33 cellular contexts compared by ENCODE assay signal in genomic region chr14:38233218-38233617, GRCh38. TPM values are rescaled to one million over a fixed set of nuclear protein-coding genes. Genes with fewer than 3 reads are reported as not detected.
"Had no signal": no experiment of that assay in that cellular context is flagged by ENCODE, and none has a peak within 500 bp of the region (broad histone marks: within the 10 kb centered on the region; RNA-seq: fewer than 3 reads in every experiment).

No MANE protein-coding gene starts in this region.

- H3K9me3 ChIP-seq: adrenal gland, body of pancreas, esophagus muscularis mucosa, gastrocnemius medialis, heart left ventricle had no signal

- H3K36me3 ChIP-seq: adrenal gland, esophagus muscularis mucosa, gastrocnemius medialis, heart left ventricle, WERI-Rb-1 had no signal

- H3K4me3 ChIP-seq: adrenal gland, body of pancreas, esophagus muscularis mucosa, gastrocnemius medialis, heart left ventricle had no signal

- H3K27me3 ChIP-seq: adrenal gland, body of pancreas, esophagus muscularis mucosa, foreskin keratinocyte, gastrocnemius medialis, heart left ventricle had no signal

- DNase-seq: activated B cell treated with CpG ODN at 0.5 μM for 24 hours; activated CD4-positive, alpha-beta T cell treated with anti-CD3 and anti-CD28 coated beads for 48 hours; activated CD4-positive, alpha-beta T cell treated with anti-CD3 and anti-CD28 coated beads, Interleukin-2, amount 50 U/mL, for 1 hour; activated CD4-positive, alpha-beta T cell treated with anti-CD3 and anti-CD28 coated beads, Interleukin-2, amount 50 U/mL, for 48 hours; activated CD8-positive, alpha-beta memory T cell treated with anti-CD3 and anti-CD28 coated beads for 24 hours; activated CD8-positive, alpha-beta T cell treated with anti-CD3 and anti-CD28 coated beads for 36 hours; activated effector memory CD4-positive, alpha-beta T cell treated with Interleukin-2 at 50 U/mL for 16 hours; activated gamma-delta T cell treated with Interleukin-2 at 50 U/mL for 16 hours; activated naive CD4-positive, alpha-beta T cell treated with anti-CD3 and anti-CD28 coated beads, Interleukin-2, amount 50 U/mL, for 16 hours; activated naive CD4-positive, alpha-beta T cell treated with Interleukin-2 at 50 U/mL for 16 hours; activated naive CD8-positive, alpha-beta T cell treated with anti-CD3 and anti-CD28 coated beads for 36 hours; activated naive CD8-positive, alpha-beta T cell treated with anti-CD3 and anti-CD28 coated beads, Interleukin-2, amount 50 U/mL, for 24 hours; activated T-cell treated with anti-CD3 and anti-CD28 coated beads, Interleukin-2, amount 50 U/mL, for 4 hours; adrenal gland; amygdala; aorta; body of pancreas; caudate nucleus; cortex of kidney; dermis blood vessel endothelial cell; effector CD4-positive, alpha-beta T cell; effector memory CD8-positive, alpha-beta T cell; erythroblast; foreskin keratinocyte; gastrocnemius medialis; glutamatergic neuron; heart left ventricle; T-helper 9 cell; WERI-Rb-1 had no signal

- H3K27ac ChIP-seq: adrenal gland, body of pancreas, esophagus muscularis mucosa, foreskin keratinocyte, gastrocnemius medialis, heart left ventricle, WERI-Rb-1 had no signal

- H3K4me1 ChIP-seq: adrenal gland, body of pancreas, esophagus muscularis mucosa, foreskin keratinocyte, gastrocnemius medialis, heart left ventricle had no signal

RNA-seq across cellular contexts. Expression of gene CLEC14A, which starts 22.7 kb away (rescaled TPM):
- total RNA-seq: activated B cell treated with CpG ODN at 0.5 μM for 24 hours; activated CD8-positive, alpha-beta T cell treated with anti-CD3 and anti-CD28 coated beads for 36 hours; activated naive CD8-positive, alpha-beta T cell treated with anti-CD3 and anti-CD28 coated beads for 36 hours; activated T-helper 17 cell treated with anti-CD3 and anti-CD28 coated beads, Interleukin-2, amount 50 U/mL, for 72 hours; chondrocyte; foreskin keratinocyte; T-helper 2 cell treated with Interferon-gamma antibody and Interleukin-4, amounts not matched to agents 100 ng/mL and 5 ng/mL, for 36 hours had no signal
- polyA plus RNA-seq: foreskin keratinocyte had no signal

RNA-seq across cellular contexts. Expression of gene SSTR1, which starts 25.5 kb away (rescaled TPM):
- total RNA-seq: activated B cell treated with CpG ODN at 0.5 μM for 24 hours; activated CD8-positive, alpha-beta T cell treated with anti-CD3 and anti-CD28 coated beads for 36 hours; activated naive CD8-positive, alpha-beta T cell treated with anti-CD3 and anti-CD28 coated beads for 36 hours; activated T-cell treated with anti-CD3 and anti-CD28 coated beads, Interleukin-2, amount 50 U/mL, for 4 hours; activated T-helper 17 cell treated with anti-CD3 and anti-CD28 coated beads, Interleukin-2, amount 50 U/mL, for 72 hours; chondrocyte; foreskin keratinocyte; T-helper 2 cell treated with Interferon-gamma antibody and Interleukin-4, amounts not matched to agents 100 ng/mL and 5 ng/mL, for 36 hours had no signal
- polyA plus RNA-seq: foreskin keratinocyte had no signal
